In the genomic region with DNA sequence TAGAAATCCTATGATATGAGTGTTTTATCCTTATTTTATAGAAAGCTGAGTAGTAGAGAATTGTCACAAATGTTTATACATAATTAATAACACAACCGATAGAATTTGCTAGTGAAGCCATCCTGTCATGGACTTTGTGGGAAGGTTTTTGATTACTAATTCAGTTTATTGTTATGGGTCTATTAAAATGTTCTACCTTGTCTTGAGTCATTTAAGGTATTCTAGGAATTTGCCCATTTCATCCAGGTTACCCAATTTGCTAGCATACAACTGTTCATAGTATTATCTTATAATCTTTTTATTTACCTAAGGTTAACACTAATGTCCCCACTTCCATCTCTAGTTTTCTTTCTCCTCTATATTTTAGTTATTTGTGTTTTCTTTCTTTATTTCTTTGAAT, we compare ENCODE assay signal across 34 cellular contexts.
"Had no signal": no experiment of that assay in that cellular context is flagged by ENCODE, and none has a peak within 500 bp of the region (broad histone marks: within the 10 kb centered on the region; RNA-seq: fewer than 3 reads in every experiment).

No MANE protein-coding gene starts in this region.

- H3K27ac Mint-ChIP-seq: activated B cell treated with CpG ODN at 0.5 μM for 24 hours; activated CD4-positive, alpha-beta memory T cell treated with anti-CD3 and anti-CD28 coated beads for 36 hours; activated CD4-positive, alpha-beta T cell treated with anti-CD3 and anti-CD28 coated beads, Interleukin-2, amount 10 ng/mL, durations not matched to agents 24 days and 14 days; activated CD8-positive, alpha-beta T cell treated with anti-CD3 and anti-CD28 coated beads for 36 hours; activated naive CD4-positive, alpha-beta T cell treated with anti-CD3 and anti-CD28 coated beads for 36 hours; activated naive CD4-positive, alpha-beta T cell treated with anti-CD3 and anti-CD28 coated beads, Interleukin-2, amount 50 U/mL, for 72 hours; activated naive CD8-positive, alpha-beta T cell treated with anti-CD3 and anti-CD28 coated beads for 36 hours; activated T-cell treated with anti-CD3 and anti-CD28 coated beads, Interleukin-2, amount 50 U/mL, for 72 hours; activated T-helper 1 cell treated with anti-CD3 and anti-CD28 coated beads, Interleukin-12 subunit alpha, Interleukin-12 subunit beta, Interleukin-2, Interleukin-4 antibody, amounts not matched to agents 30 ng/mL and 10 ng/mL and 1 ng/mL, durations not matched to agents 14 hours and 24 hours and 36 hours; activated T-helper 17 cell treated with anti-CD3 and anti-CD28 coated beads, Interleukin-2, amount 50 U/mL, for 72 hours; T-helper 1 cell treated with Interleukin-12 subunit alpha and Interleukin-12 subunit beta and Interleukin-4 antibody, amounts not matched to agents 30 μg/mL and 1 μg/mL, for 36 hours; T-helper 2 cell treated with Interferon-gamma antibody and Interleukin-4, amounts not matched to agents 5 μg/mL and 100 μg/mL, for 36 hours had no signal

- H3K36me3 ChIP-seq: adrenal gland, ascending aorta, brain microvascular endothelial cell, breast epithelium had no signal

- DNase-seq: activated B cell treated with CpG ODN at 0.5 μM for 24 hours; activated CD4-positive, alpha-beta memory T cell treated with anti-CD3 and anti-CD28 coated beads for 36 hours; activated CD4-positive, alpha-beta T cell treated with anti-CD3 and anti-CD28 coated beads for 4 hours; activated CD4-positive, alpha-beta T cell treated with anti-CD3 and anti-CD28 coated beads, Interleukin-2, amount 10 ng/mL, durations not matched to agents 24 days and 14 days; activated CD4-positive, alpha-beta T cell treated with anti-CD3 and anti-CD28 coated beads, Interleukin-2, amount 50 U/mL, for 1 hour; activated CD4-positive, alpha-beta T cell treated with anti-CD3 and anti-CD28 coated beads, Interleukin-2, amount 50 U/mL, for 4 hours; activated CD4-positive, CD25-positive, alpha-beta regulatory T cell treated with anti-CD3 and anti-CD28 coated beads, Interleukin-2, amount 50 U/mL, for 72 hours; activated CD8-positive, alpha-beta memory T cell treated with anti-CD3 and anti-CD28 coated beads, Interleukin-2, amount 50 U/mL, for 4 hours; activated CD8-positive, alpha-beta T cell treated with anti-CD3 and anti-CD28 coated beads for 36 hours; activated effector memory CD4-positive, alpha-beta T cell treated with anti-CD3 and anti-CD28 coated beads, Interleukin-2, amount 50 U/mL, for 16 hours; activated gamma-delta T cell treated with Interleukin-2 at 50 U/mL for 16 hours; activated naive CD4-positive, alpha-beta T cell; activated naive CD4-positive, alpha-beta T cell treated with anti-CD3 and anti-CD28 coated beads for 36 hours; activated naive CD4-positive, alpha-beta T cell treated with anti-CD3 and anti-CD28 coated beads, Interleukin-2, amount 50 U/mL, for 16 hours; activated naive CD8-positive, alpha-beta T cell treated with anti-CD3 and anti-CD28 coated beads for 36 hours; activated T-cell treated with anti-CD3 and anti-CD28 coated beads for 4 hours; activated T-cell treated with anti-CD3 and anti-CD28 coated beads, Interleukin-2, amount 50 U/mL, for 1 hour; activated T-cell treated with anti-CD3 and anti-CD28 coated beads, Interleukin-2, amount 50 U/mL, for 4 hours; activated T-cell treated with anti-CD3 and anti-CD28 coated beads, Interleukin-2, amount 50 U/mL, for 72 hours; adrenal gland; amygdala; anterior cingulate cortex; brain microvascular endothelial cell; central memory CD4-positive, alpha-beta T cell; T-helper 2 cell; T-helper 9 cell had no signal

- H3K9me3 ChIP-seq: adrenal gland, ascending aorta, breast epithelium had no signal

- H3K4me3 Mint-ChIP-seq: activated B cell treated with CpG ODN at 0.5 μM for 24 hours; activated CD4-positive, alpha-beta memory T cell treated with anti-CD3 and anti-CD28 coated beads for 36 hours; activated CD4-positive, alpha-beta T cell treated with anti-CD3 and anti-CD28 coated beads, Interleukin-2, amount 10 ng/mL, durations not matched to agents 24 days and 14 days; activated CD8-positive, alpha-beta T cell treated with anti-CD3 and anti-CD28 coated beads for 36 hours; activated naive CD4-positive, alpha-beta T cell treated with anti-CD3 and anti-CD28 coated beads for 36 hours; activated naive CD8-positive, alpha-beta T cell treated with anti-CD3 and anti-CD28 coated beads for 36 hours; activated T-cell treated with anti-CD3 and anti-CD28 coated beads, Interleukin-2, amount 50 U/mL, for 4 hours; activated T-cell treated with anti-CD3 and anti-CD28 coated beads, Interleukin-2, amount 50 U/mL, for 72 hours; activated T-helper 1 cell treated with anti-CD3 and anti-CD28 coated beads, Interleukin-12 subunit alpha, Interleukin-12 subunit beta, Interleukin-2, Interleukin-4 antibody, amounts not matched to agents 30 ng/mL and 10 ng/mL and 1 ng/mL, durations not matched to agents 14 hours and 24 hours and 36 hours; activated T-helper 17 cell treated with anti-CD3 and anti-CD28 coated beads, Interleukin-2, amount 50 U/mL, for 72 hours; T-helper 1 cell treated with Interleukin-12 subunit alpha and Interleukin-12 subunit beta and Interleukin-4 antibody, amounts not matched to agents 30 μg/mL and 1 μg/mL, for 36 hours; T-helper 2 cell treated with Interferon-gamma antibody and Interleukin-4, amounts not matched to agents 5 μg/mL and 100 μg/mL, for 36 hours had no signal

- H3K4me3 ChIP-seq: adrenal gland, ascending aorta, breast epithelium had no signal

- H3K4me1 ChIP-seq: adrenal gland, ascending aorta, breast epithelium had no signal

- ATAC-seq: activated CD8-positive, alpha-beta T cell treated with anti-CD3 and anti-CD28 coated beads for 36 hours; activated naive CD4-positive, alpha-beta T cell treated with anti-CD3 and anti-CD28 coated beads, Interleukin-2, amount 50 U/mL, for 72 hours; activated T-cell treated with anti-CD3 and anti-CD28 coated beads, Interleukin-2, amount 50 U/mL, for 4 hours; activated T-cell treated with anti-CD3 and anti-CD28 coated beads, Interleukin-2, amount 50 U/mL, for 72 hours; activated T-helper 17 cell treated with anti-CD3 and anti-CD28 coated beads, Interleukin-2, amount 50 U/mL, for 72 hours had no signal

- H3K9me3 Mint-ChIP-seq: activated CD4-positive, alpha-beta T cell treated with anti-CD3 and anti-CD28 coated beads, Interleukin-2, amount 10 ng/mL, durations not matched to agents 24 days and 14 days; activated T-helper 1 cell treated with anti-CD3 and anti-CD28 coated beads, Interleukin-12 subunit alpha, Interleukin-12 subunit beta, Interleukin-2, Interleukin-4 antibody, amounts not matched to agents 30 ng/mL and 10 ng/mL and 1 ng/mL, durations not matched to agents 14 hours and 24 hours and 36 hours had no signal

- H3K27me3 Mint-ChIP-seq: activated B cell treated with CpG ODN at 0.5 μM for 24 hours; activated CD4-positive, alpha-beta memory T cell treated with anti-CD3 and anti-CD28 coated beads for 36 hours; activated CD4-positive, alpha-beta T cell treated with anti-CD3 and anti-CD28 coated beads, Interleukin-2, amount 10 ng/mL, durations not matched to agents 24 days and 14 days; activated CD8-positive, alpha-beta T cell treated with anti-CD3 and anti-CD28 coated beads for 36 hours; activated naive CD8-positive, alpha-beta T cell treated with anti-CD3 and anti-CD28 coated beads for 36 hours; activated T-helper 17 cell treated with anti-CD3 and anti-CD28 coated beads, Interleukin-2, amount 50 U/mL, for 72 hours had no signal

- H3K36me3 Mint-ChIP-seq: activated CD4-positive, alpha-beta memory T cell treated with anti-CD3 and anti-CD28 coated beads for 36 hours; activated naive CD4-positive, alpha-beta T cell treated with anti-CD3 and anti-CD28 coated beads, Interleukin-2, amount 50 U/mL, for 72 hours; activated naive CD8-positive, alpha-beta T cell treated with anti-CD3 and anti-CD28 coated beads for 36 hours had no signal

- H3K27ac ChIP-seq: adrenal gland, ascending aorta, brain microvascular endothelial cell, breast epithelium, VCaP had no signal

- H3K27me3 ChIP-seq: adrenal gland, ascending aorta, brain microvascular endothelial cell, breast epithelium had no signal

- H3K4me1 Mint-ChIP-seq: activated B cell treated with CpG ODN at 0.5 μM for 24 hours; activated CD4-positive, alpha-beta T cell treated with anti-CD3 and anti-CD28 coated beads, Interleukin-2, amount 10 ng/mL, durations not matched to agents 24 days and 14 days; activated naive CD8-positive, alpha-beta T cell treated with anti-CD3 and anti-CD28 coated beads for 36 hours; activated T-helper 17 cell treated with anti-CD3 and anti-CD28 coated beads, Interleukin-2, amount 50 U/mL, for 72 hours had no signal
